In the genomic region with DNA sequence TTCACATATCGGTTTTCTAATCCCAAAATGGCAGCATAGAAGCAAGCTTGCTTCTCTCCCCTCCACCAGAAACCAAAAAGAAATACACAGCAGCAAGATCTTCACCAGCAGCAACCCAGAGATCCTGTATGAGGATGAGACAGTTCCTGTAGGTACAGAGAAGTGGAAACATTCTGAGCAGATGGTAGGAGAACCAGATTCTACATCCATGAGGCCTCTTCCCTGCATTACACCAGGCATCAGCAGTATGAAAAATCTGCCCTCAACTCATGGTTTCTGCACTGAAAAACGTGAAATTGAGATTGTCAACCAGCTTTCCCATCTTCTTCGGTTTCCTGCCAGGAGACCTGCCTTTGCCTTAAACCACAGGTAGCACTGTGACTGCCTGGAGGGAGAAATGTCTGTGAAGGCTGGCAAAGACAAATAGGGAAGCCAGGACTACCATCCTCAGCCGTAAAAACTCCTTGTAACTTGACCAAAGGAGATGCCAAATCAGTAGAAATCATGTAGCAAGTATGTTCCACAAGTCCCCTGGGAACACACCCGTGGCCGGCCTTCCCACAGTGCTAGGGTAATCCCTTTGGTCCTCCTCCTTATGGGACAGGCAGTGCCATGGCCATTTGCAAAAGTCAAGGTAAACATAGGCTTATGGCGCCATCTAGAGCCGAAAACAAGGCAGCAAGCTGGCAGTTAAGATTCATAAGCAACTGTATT, we compare ENCODE assay signal across 8 cellular contexts. TPM values are rescaled to one million over a fixed set of nuclear protein-coding genes. Genes with fewer than 3 reads are reported as not detected.
DNase-seq lines count a peak whose midpoint lies in the region; ATAC-seq and TF ChIP-seq lines count a peak whose summit lies in the region.

No MANE protein-coding gene starts in this region.

- peak; percentile 73 for DNase-seq in AG04449 (ENCODE audit: low read depth, low spot score)
- peak; percentile 21 for DNase-seq in GM13976 (ENCODE audit: low spot score)
- DNase-seq in NCI-H345 treated with DMSO at 0.1 percent for 48 hours (lab: John Stamatoyannopoulos, UW; ENCODE audit: unreplicated experiment): peak; percentile 36
- peak; percentile 17 for DNase-seq in activated CD4-positive, alpha-beta T cell treated with anti-CD3 and anti-CD28 coated beads, Interleukin-2, amount 50 U/mL, for 1 hour
- no peak for DNase-seq in epithelial cell of proximal tubule (ENCODE audit: low read depth)
- peak; percentile 68 to 91 (median 71) for DNase-seq in mucosa of descending colon
- DNase-seq in substantia nigra (lab: John Stamatoyannopoulos, UW): peak in 43 of 49 donors; percentile 7 to 72 (median 44)

- POLR2A ChIA-PET in AG04449 (lab: Yijun Ruan, JAX): interaction anchor here (0.6 kb wide), 1 partner anchor 15 kb away, joined by 3 read pairs; no protein-coding TSS in a partner anchor

- H3K4me1 ChIP-seq in mucosa of descending colon (ENCODE audit: low read depth): no peaks in the 10 kb centered on the region

- intact Hi-C loops in mucosa of descending colon (cut with DNase I, micrococcal nuclease): loop anchor here (5.0 to 10.0 kb wide), 2 partner anchors 469 to 472 kb away; no protein-coding TSS in a partner anchor

- CTCF ChIA-PET in AG04449 (lab: Yijun Ruan, JAX): interaction anchor here (0.6 to 4.9 kb wide), 62 partner anchors 9 to 825 kb away, joined by 3 to 80 read pairs (median 4); a partner anchor contains a TSS

- no peaks in the 10 kb centered on the region for H3K9me3 ChIP-seq in mucosa of descending colon

- H3K36me3 ChIP-seq in mucosa of descending colon (ENCODE audit: low read depth): no peaks in the 10 kb centered on the region

- ATAC-seq in HG03025 (IDR thresholded peaks at IDR 0.05; ENCODE audit: low FRiP score, unreplicated experiment) (peak; percentile 79), mucosa of descending colon (peak; percentile 98)

- TF ChIP-seq CTCF in AG04449 (IDR thresholded peaks at IDR 0.05; ENCODE audit: insufficient read depth, low read length, missing control alignments) (peak; percentile 75), GM13976 (IDR thresholded peaks at IDR 0.05; ENCODE audit: borderline replicate concordance, control extremely low read depth, extremely low read depth, insufficient read depth, missing control alignments) (peak; percentile 68), epithelial cell of proximal tubule (conservative IDR thresholded peaks at IDR 0.05; ENCODE audit: low read depth, low read length) (peak; percentile 90), mucosa of descending colon (IDR thresholded peaks at IDR 0.05) (peak; percentile 50)

- in situ Hi-C loops in GM13976 (cut with MboI; ENCODE audit: low sequenced_read_pairs, unreplicated experiment): loop anchor here (10.0 kb wide), 1 partner anchor 469 kb away; no protein-coding TSS in a partner anchor

- H3K4me3 ChIP-seq in AG04449 (ENCODE audit: low read depth, low read length): no peak overlapping the region
- H3K4me3 ChIP-seq in epithelial cell of proximal tubule (ENCODE audit: low read depth, low read length): no peak overlapping the region
- H3K4me3 ChIP-seq in mucosa of descending colon: no peak overlapping the region

- no peak overlapping the region for H3K27ac ChIP-seq in substantia nigra (ENCODE audit: low read depth, low read length, poor library complexity, severe bottlenecking)

RNA-seq across cellular contexts. Expression of a gene that starts 24.0 kb away (rescaled TPM):
- total RNA-seq in epithelial cell of proximal tubule: 5.5 and 15.4 TPM in 2 replicates
- total RNA-seq in mucosa of descending colon: 10 to 100 TPM; 10.7 to 12.9 (median 11.6) TPM

RNA-seq across cellular contexts. Expression of a gene that starts 34.9 kb away (rescaled TPM):
- total RNA-seq in epithelial cell of proximal tubule: 17.7 and 18.6 TPM in 2 replicates
- total RNA-seq in mucosa of descending colon: 10 to 100 TPM in 1 of 3 donors, 1 to 10 TPM in 2; 3.2 to 30.7 (median 7.8) TPM
